Comparison of ENCODE assay signal across 12 cellular contexts in the genomic region with DNA sequence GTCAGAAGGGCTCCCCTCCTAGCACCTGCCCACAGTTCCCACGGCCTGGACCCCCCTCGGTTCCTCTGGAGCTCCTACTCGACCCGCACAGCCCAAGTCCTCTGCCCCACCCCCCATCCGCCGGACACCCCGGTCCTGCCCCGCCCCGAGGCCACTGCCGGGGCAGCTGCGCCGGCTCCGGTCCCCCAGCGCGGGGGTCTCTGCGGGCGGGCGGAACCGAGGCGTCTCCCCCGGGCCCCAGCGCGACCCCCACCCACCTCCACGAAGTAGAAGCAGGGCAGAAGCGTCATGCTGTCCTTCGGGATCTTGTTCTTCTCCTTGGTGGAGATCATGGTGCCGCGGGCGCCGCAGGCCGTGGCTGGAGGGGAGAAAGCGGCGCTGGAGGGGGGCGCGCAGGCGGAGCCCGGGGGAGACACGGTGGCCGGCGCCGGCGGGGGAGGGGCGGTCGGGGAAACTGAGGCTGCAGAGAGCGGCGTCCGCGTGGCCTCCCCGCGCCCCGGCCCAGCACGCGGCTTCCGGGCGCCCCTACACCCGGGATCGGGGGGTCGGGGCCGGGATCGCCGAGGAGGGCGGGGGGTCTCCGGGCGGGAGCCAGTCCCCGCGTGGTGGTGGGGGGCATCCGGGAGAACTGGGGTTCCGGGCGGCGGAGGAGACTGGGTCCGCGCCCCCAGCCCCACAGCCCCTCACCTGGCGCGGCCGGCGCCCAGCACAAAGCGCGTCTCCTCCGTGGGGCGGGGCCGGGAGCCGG. TPM values are rescaled to one million over a fixed set of nuclear protein-coding genes. Genes with fewer than 3 reads are reported as not detected.
DNase-seq lines count a peak whose midpoint lies in the region; ATAC-seq and TF ChIP-seq lines count a peak whose summit lies in the region.
"Had no signal": no experiment of that assay in that cellular context is flagged by ENCODE, and none has a peak within 500 bp of the region (broad histone marks: within the 10 kb centered on the region; RNA-seq: fewer than 3 reads in every experiment).

PLPPR3 (minus strand) TSS at position 728 of the 748 bp plus-strand sequence; CDS start at position 332, 396 bp downstream.

- H3K4me1 Mint-ChIP-seq in CD8-positive, alpha-beta T cell (ENCODE audit: low read depth): no peaks in the 10 kb centered on the region
- peaks cover 3% of the 10 kb centered on the region for H3K4me1 Mint-ChIP-seq in glutamatergic neuron (ENCODE audit: low read depth, unreplicated experiment)

- no peak within 1 kb of the TSS for H3K9ac ChIP-seq in parathyroid adenoma

- DNase-seq in CD8-positive, alpha-beta T cell: no peak
- no peak for DNase-seq in Peyer's patch
- peak; percentile 68 for DNase-seq in glutamatergic neuron
- no peak for DNase-seq in NCI-H69 (lab: John Stamatoyannopoulos, UW)
- no peak for DNase-seq in NCI-H1105 (lab: John Stamatoyannopoulos, UW)
- DNase-seq in GM10266 (ENCODE audit: extremely low spot score): no peak
- DNase-seq: activated effector memory CD4-positive, alpha-beta T cell treated with Interleukin-2 at 50 U/mL for 16 hours; NCI-H1436 had no signal

- no peaks in the 10 kb centered on the region for H3K9me3 Mint-ChIP-seq in CD8-positive, alpha-beta T cell
- peaks cover 10% of the 10 kb centered on the region for H3K9me3 Mint-ChIP-seq in glutamatergic neuron (ENCODE audit: unreplicated experiment)
- H3K9me3 Mint-ChIP-seq: stimulated activated effector memory CD8-positive, alpha-beta T cell treated with anti-CD3 and anti-CD28 coated beads, Interleukin-12 subunit alpha, Interleukin-12 subunit beta, amount 100 ng/mL, for 72 hours had no signal

- no peaks in the 10 kb centered on the region for H3K36me3 ChIP-seq in CD8-positive, alpha-beta T cell (ENCODE audit: insufficient read depth, low read length)
- H3K36me3 ChIP-seq in Peyer's patch (no peaks in the 10 kb centered on the region), parathyroid adenoma (ENCODE audit: control insufficient read depth, insufficient read depth, low read length) (no peaks in the 10 kb centered on the region)

- peak within 1 kb of the TSS; percentile 63 for H2AFZ ChIP-seq in parathyroid adenoma

- peak within 1 kb of the TSS; percentile 35 for H3K4me3 Mint-ChIP-seq in CD8-positive, alpha-beta T cell
- H3K4me3 Mint-ChIP-seq in glutamatergic neuron (ENCODE audit: unreplicated experiment): peak within 1 kb of the TSS; percentile 78
- H3K4me3 Mint-ChIP-seq: stimulated activated effector memory CD8-positive, alpha-beta T cell treated with anti-CD3 and anti-CD28 coated beads, Interleukin-12 subunit alpha, Interleukin-12 subunit beta, amount 100 ng/mL, for 72 hours had no signal

- CTCF ChIA-PET in CD8-positive, alpha-beta T cell (lab: Charles Lee): no interaction called here

- H3K27ac ChIP-seq in CD8-positive, alpha-beta T cell (ENCODE audit: low read depth, low read length): no peak within 1 kb of the TSS
- H3K27ac ChIP-seq in Peyer's patch: no peak within 1 kb of the TSS
- no peak within 1 kb of the TSS for H3K27ac ChIP-seq in parathyroid adenoma

- peak within 1 kb of the TSS; percentile 59 for H3K4me2 ChIP-seq in parathyroid adenoma (ENCODE audit: low read length)

- no peaks in the 10 kb centered on the region for H3K27me3 ChIP-seq in CD8-positive, alpha-beta T cell (ENCODE audit: insufficient read depth, low read length)
- H3K27me3 ChIP-seq in Peyer's patch (peaks cover 0 to 24% of the 10 kb centered on the region in 2 donors), parathyroid adenoma (ENCODE audit: control insufficient read depth, insufficient read depth, low read length) (no peaks in the 10 kb centered on the region)

- no peaks in the 10 kb centered on the region for H3K36me3 Mint-ChIP-seq in CD8-positive, alpha-beta T cell
- H3K36me3 Mint-ChIP-seq in glutamatergic neuron (ENCODE audit: unreplicated experiment): no peaks in the 10 kb centered on the region

- no peak for TF ChIP-seq POLR2A in Peyer's patch (IDR thresholded peaks at IDR 0.05)

- no peak for TF ChIP-seq CTCF in CD8-positive, alpha-beta T cell (IDR thresholded peaks at IDR 0.05)
- TF ChIP-seq CTCF in Peyer's patch (IDR thresholded peaks at IDR 0.05) (no peak), glutamatergic neuron (IDR thresholded peaks at IDR 0.05; ENCODE audit: partially characterized antibody, unreplicated experiment) (no peak), parathyroid adenoma (IDR thresholded peaks at IDR 0.05) (no peak), GM10266 (IDR thresholded peaks at IDR 0.05; ENCODE audit: control insufficient read depth, insufficient read depth, low read depth, missing control alignments) (no peak)

- H3K4me3 ChIP-seq in CD8-positive, alpha-beta T cell (ENCODE audit: low read depth, low read length): no peak within 1 kb of the TSS
- H3K4me3 ChIP-seq in Peyer's patch (peak within 1 kb of the TSS in 3 of 4 donors; percentile 22 to 43 (median 36)), parathyroid adenoma (ENCODE audit: low read depth, low read length) (no peak within 1 kb of the TSS)

- H3K27ac Mint-ChIP-seq in CD8-positive, alpha-beta T cell: no peak within 1 kb of the TSS
- H3K27ac Mint-ChIP-seq in glutamatergic neuron (ENCODE audit: unreplicated experiment): peak within 1 kb of the TSS; percentile 71
- H3K27ac Mint-ChIP-seq: stimulated activated effector memory CD8-positive, alpha-beta T cell treated with anti-CD3 and anti-CD28 coated beads, Interleukin-12 subunit alpha, Interleukin-12 subunit beta, amount 100 ng/mL, for 72 hours had no signal

- ATAC-seq in CD8-positive, alpha-beta T cell: no peak
- ATAC-seq in GM21737 (IDR thresholded peaks at IDR 0.05; ENCODE audit: unreplicated experiment): no peak
- ATAC-seq: stimulated activated effector memory CD8-positive, alpha-beta T cell treated with anti-CD3 and anti-CD28 coated beads, Interleukin-12 subunit alpha, Interleukin-12 subunit beta, amount 100 ng/mL, for 72 hours had no signal

- peaks cover 11% of the 10 kb centered on the region for H3K27me3 Mint-ChIP-seq in CD8-positive, alpha-beta T cell (ENCODE audit: low read depth)
- peaks cover 9% of the 10 kb centered on the region for H3K27me3 Mint-ChIP-seq in glutamatergic neuron (ENCODE audit: unreplicated experiment)

- H3K4me1 ChIP-seq in CD8-positive, alpha-beta T cell (ENCODE audit: insufficient read depth, low read length): no peaks in the 10 kb centered on the region
- H3K4me1 ChIP-seq in Peyer's patch: peaks cover 0 to 15% (median 11%) of the 10 kb centered on the region in 4 donors
- no peaks in the 10 kb centered on the region for H3K4me1 ChIP-seq in parathyroid adenoma

- intact Hi-C loops in CD8-positive, alpha-beta T cell (cut with DNase I, micrococcal nuclease): no loop called here

- no peaks in the 10 kb centered on the region for H3K9me3 ChIP-seq in CD8-positive, alpha-beta T cell (ENCODE audit: low read length)
- no peaks in the 10 kb centered on the region for H3K9me3 ChIP-seq in Peyer's patch
- H3K9me3 ChIP-seq in parathyroid adenoma (ENCODE audit: control insufficient read depth, low read length): no peaks in the 10 kb centered on the region

- H3K79me2 ChIP-seq in parathyroid adenoma: no peaks in the 10 kb centered on the region

- POLR2A ChIA-PET in CD8-positive, alpha-beta T cell (lab: Charles Lee): no interaction called here

RNA-seq across cellular contexts. Expression of gene PLPPR3, which starts in this region (rescaled TPM):
- total RNA-seq in CD8-positive, alpha-beta T cell: not detected
- total RNA-seq in Peyer's patch (not detected), glutamatergic neuron (ENCODE audit: unreplicated experiment) (392 TPM)
- total RNA-seq: T-helper 2 cell treated with Interferon-gamma antibody and Interleukin-4, amounts not matched to agents 100 ng/mL and 5 ng/mL, for 36 hours had no signal

Comparison
In these comparisons a context has a peak if more than half of its experiments do, and no peak if none do; other contexts are left out.
1. RNA of gene PLPPR3 (total RNA-seq): 392 TPM in glutamatergic neuron (single experiment); not detected in CD8-positive, alpha-beta T cell and not detected in Peyer's patch; every median in the first group is over 100 times any median in the second.
2. H3K4me3 ChIP-seq: peak in Peyer's patch (3 of 4); none in CD8-positive, alpha-beta T cell (single experiment) and parathyroid adenoma (single experiment).